Comparison of ENCODE assay signal across 17 cellular contexts in the genomic region with DNA sequence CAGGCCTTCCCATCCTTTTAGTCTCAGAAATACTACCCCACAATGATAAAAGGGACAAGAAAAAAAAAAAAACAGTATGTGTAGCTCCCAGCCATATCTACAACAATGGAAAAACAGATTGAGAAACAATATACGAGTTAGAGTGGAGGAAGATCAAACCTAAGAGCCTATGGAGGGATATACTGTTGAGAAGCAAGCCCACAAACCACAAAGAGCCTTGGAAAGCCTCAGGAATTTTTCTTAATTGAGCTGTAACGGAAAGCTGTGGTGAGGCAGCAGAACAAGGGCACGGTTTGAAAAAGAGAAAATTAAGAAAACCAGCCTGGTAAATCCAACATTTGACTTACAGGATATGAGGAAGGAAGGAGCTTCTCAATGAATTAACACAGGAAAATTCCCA. TPM values are rescaled to one million over a fixed set of nuclear protein-coding genes. Genes with fewer than 3 reads are reported as not detected.
A peak's percentile ranks its signal among the peaks of the same experiment; 100 is the strongest.
DNase-seq lines count a peak whose midpoint lies in the region; ATAC-seq, FAIRE-seq and TF ChIP-seq lines count a peak whose summit lies in the region.
"Had no signal": no experiment of that assay in that cellular context is flagged by ENCODE, and none has a peak within 500 bp of the region (broad histone marks: within the 10 kb centered on the region; RNA-seq: fewer than 3 reads in every experiment).

No MANE protein-coding gene starts in this region.

- CTCF ChIA-PET in activated CD8-positive, alpha-beta T cell treated with anti-CD3 and anti-CD28 coated beads for 36 hours (lab: Charles Lee) = interaction anchor here (1.5 kb wide), 1 partner anchor 186 kb away, joined by 3 read pairs; no protein-coding TSS in a partner anchor

- no peaks in the 10 kb centered on the region for H3K9me3 Mint-ChIP-seq in activated naive CD8-positive, alpha-beta T cell treated with anti-CD3 and anti-CD28 coated beads for 36 hours
- no peaks in the 10 kb centered on the region for H3K9me3 Mint-ChIP-seq in activated naive CD8-positive, alpha-beta T cell treated with anti-CD3 and anti-CD28 coated beads, Interleukin-2, amount 50 U/mL, for 24 hours
- no peaks in the 10 kb centered on the region for H3K9me3 Mint-ChIP-seq in activated CD8-positive, alpha-beta T cell treated with anti-CD3 and anti-CD28 coated beads for 36 hours
- H3K9me3 Mint-ChIP-seq: mesothelial cell of epicardium had no signal

- H3K9me3 ChIP-seq in fibroblast of lung (ENCODE audit: control insufficient read depth, insufficient read depth, low read depth, low read length) = no peaks in the 10 kb centered on the region
- H3K9me3 ChIP-seq: pancreas had no signal

- no peak for TF ChIP-seq CTCF in fibroblast of lung (conservative IDR thresholded peaks at IDR 0.05 in 1 of 2, IDR thresholded peaks at IDR 0.05 in 1 of 2; ENCODE audit: low read depth in 1 of 2, low read length in 2 of 2)
- TF ChIP-seq CTCF in activated CD8-positive, alpha-beta T cell treated with anti-CD3 and anti-CD28 coated beads for 36 hours (IDR thresholded peaks at IDR 0.05) = no peak

- no peak overlapping the region for H3K4me3 Mint-ChIP-seq in activated naive CD8-positive, alpha-beta T cell treated with anti-CD3 and anti-CD28 coated beads for 36 hours
- H3K4me3 Mint-ChIP-seq in activated naive CD8-positive, alpha-beta T cell treated with anti-CD3 and anti-CD28 coated beads, Interleukin-2, amount 50 U/mL, for 24 hours = no peak overlapping the region
- no peak overlapping the region for H3K4me3 Mint-ChIP-seq in activated CD8-positive, alpha-beta T cell treated with anti-CD3 and anti-CD28 coated beads for 36 hours
- H3K4me3 Mint-ChIP-seq: activated CD4-positive, alpha-beta T cell treated with anti-CD3 and anti-CD28 coated beads for 36 hours; mesothelial cell of epicardium had no signal

- no peaks in the 10 kb centered on the region for H3K27me3 Mint-ChIP-seq in activated naive CD8-positive, alpha-beta T cell treated with anti-CD3 and anti-CD28 coated beads for 36 hours
- H3K27me3 Mint-ChIP-seq in activated naive CD8-positive, alpha-beta T cell treated with anti-CD3 and anti-CD28 coated beads, Interleukin-2, amount 50 U/mL, for 24 hours = no peaks in the 10 kb centered on the region
- no peaks in the 10 kb centered on the region for H3K27me3 Mint-ChIP-seq in activated CD8-positive, alpha-beta T cell treated with anti-CD3 and anti-CD28 coated beads for 36 hours
- H3K27me3 Mint-ChIP-seq: activated CD4-positive, alpha-beta T cell treated with anti-CD3 and anti-CD28 coated beads for 36 hours had no signal

- no peaks in the 10 kb centered on the region for H4K20me1 ChIP-seq in fibroblast of lung (ENCODE audit: control insufficient read depth, extremely low read depth, insufficient read depth, low read length)

- H3K79me2 ChIP-seq in fibroblast of lung (ENCODE audit: control insufficient read depth, insufficient read depth, low read length) = peaks cover 25% of the 10 kb centered on the region

- no peak overlapping the region for H3K27ac ChIP-seq in fibroblast of lung (ENCODE audit: insufficient read depth, low read length)
- H3K27ac ChIP-seq: dorsolateral prefrontal cortex, pancreas had no signal

- no peak for DNase-seq in activated naive CD8-positive, alpha-beta T cell treated with anti-CD3 and anti-CD28 coated beads for 36 hours
- DNase-seq in activated naive CD8-positive, alpha-beta T cell treated with anti-CD3 and anti-CD28 coated beads, Interleukin-2, amount 50 U/mL, for 24 hours = no peak
- DNase-seq in SK-MEL-5 (ENCODE audit: low read depth, low spot score) (peak; percentile 66), fibroblast of lung (ENCODE audit: low read depth in 2 of 2) (peak; percentile 54 to 85), urothelium cell line (ENCODE audit: low spot score) (peak; percentile 24), cardiac septum (ENCODE audit: low spot score) (no peak), kidney tubule cell (ENCODE audit: low spot score) (no peak)
- no peak for DNase-seq in activated CD8-positive, alpha-beta T cell treated with anti-CD3 and anti-CD28 coated beads for 36 hours
- DNase-seq: activated CD4-positive, alpha-beta T cell treated with anti-CD3 and anti-CD28 coated beads for 36 hours; activated T-cell treated with anti-CD3 and anti-CD28 coated beads, Interleukin-2, amount 50 U/mL, for 1 hour; dorsolateral prefrontal cortex; NCI-H446; pancreas; substantia nigra had no signal

- intact Hi-C loops in activated CD8-positive, alpha-beta T cell treated with anti-CD3 and anti-CD28 coated beads for 36 hours (cut with micrococcal nuclease) = no loop called here
- intact Hi-C loops in cardiac septum (cut with DNase I) = no loop called here

- in situ Hi-C loops in SK-MEL-5 (cut with HindIII; ENCODE audit: low pct_unique_long_range_greater_than_20kb, low sequenced_read_pairs) = no loop called here

- no peaks in the 10 kb centered on the region for H3K27me3 ChIP-seq in fibroblast of lung (ENCODE audit: control insufficient read depth, insufficient read depth, low read length)
- H3K27me3 ChIP-seq: dorsolateral prefrontal cortex, pancreas had no signal

- H3K4me1 Mint-ChIP-seq in activated naive CD8-positive, alpha-beta T cell treated with anti-CD3 and anti-CD28 coated beads for 36 hours = peaks cover 39% of the 10 kb centered on the region
- peaks cover 36% of the 10 kb centered on the region for H3K4me1 Mint-ChIP-seq in activated naive CD8-positive, alpha-beta T cell treated with anti-CD3 and anti-CD28 coated beads, Interleukin-2, amount 50 U/mL, for 24 hours
- H3K4me1 Mint-ChIP-seq in activated CD8-positive, alpha-beta T cell treated with anti-CD3 and anti-CD28 coated beads for 36 hours (ENCODE audit: low read depth) = peaks cover 40% of the 10 kb centered on the region

- no peak overlapping the region for H3K9ac ChIP-seq in fibroblast of lung (ENCODE audit: insufficient read depth, low read length)

- no peak for ATAC-seq in activated naive CD8-positive, alpha-beta T cell treated with anti-CD3 and anti-CD28 coated beads, Interleukin-2, amount 50 U/mL, for 24 hours
- no peak for ATAC-seq in activated CD8-positive, alpha-beta T cell treated with anti-CD3 and anti-CD28 coated beads for 36 hours
- ATAC-seq: activated CD4-positive, alpha-beta T cell treated with anti-CD3 and anti-CD28 coated beads for 36 hours; pancreas had no signal

- no peaks in the 10 kb centered on the region for H3K36me3 ChIP-seq in fibroblast of lung (ENCODE audit: control insufficient read depth, insufficient read depth, low read length)

- H3K4me2 ChIP-seq in fibroblast of lung (ENCODE audit: extremely low read depth, insufficient read depth, low read length) = no peak overlapping the region

- peak overlapping the region; percentile 27 for H3K27ac Mint-ChIP-seq in activated naive CD8-positive, alpha-beta T cell treated with anti-CD3 and anti-CD28 coated beads for 36 hours
- no peak overlapping the region for H3K27ac Mint-ChIP-seq in activated naive CD8-positive, alpha-beta T cell treated with anti-CD3 and anti-CD28 coated beads, Interleukin-2, amount 50 U/mL, for 24 hours
- no peak overlapping the region for H3K27ac Mint-ChIP-seq in activated CD8-positive, alpha-beta T cell treated with anti-CD3 and anti-CD28 coated beads for 36 hours
- H3K27ac Mint-ChIP-seq: activated CD4-positive, alpha-beta T cell treated with anti-CD3 and anti-CD28 coated beads for 36 hours; mesothelial cell of epicardium had no signal

- FAIRE-seq in urothelium cell line (lab: Jason Lieb, UNC) = no peak
- FAIRE-seq: frontal cortex, islet of Langerhans, pancreas had no signal

- H3K4me1 ChIP-seq in fibroblast of lung (ENCODE audit: control insufficient read depth, extremely low read depth, insufficient read depth, low read length) = peaks cover 4% of the 10 kb centered on the region
- H3K4me1 ChIP-seq: pancreas had no signal

- POLR2A ChIA-PET in activated CD8-positive, alpha-beta T cell treated with anti-CD3 and anti-CD28 coated beads for 36 hours (lab: Charles Lee) = interaction anchor here (1.3 kb wide), 1 partner anchor 17 kb away, joined by 4 read pairs; no protein-coding TSS in a partner anchor

- no peak overlapping the region for H3K4me3 ChIP-seq in fibroblast of lung (replicated peaks in 1 of 4; ENCODE audit: control extremely low read depth in 1 of 4, insufficient read depth in 1 of 4, low read depth in 3 of 4, low read length in 4 of 4)
- H3K4me3 ChIP-seq: dorsolateral prefrontal cortex, pancreas had no signal

- H3K36me3 Mint-ChIP-seq in activated naive CD8-positive, alpha-beta T cell treated with anti-CD3 and anti-CD28 coated beads for 36 hours = peaks cover 37% of the 10 kb centered on the region
- peaks cover 48% of the 10 kb centered on the region for H3K36me3 Mint-ChIP-seq in activated naive CD8-positive, alpha-beta T cell treated with anti-CD3 and anti-CD28 coated beads, Interleukin-2, amount 50 U/mL, for 24 hours (ENCODE audit: low read depth)
- peaks cover 48% of the 10 kb centered on the region for H3K36me3 Mint-ChIP-seq in activated CD8-positive, alpha-beta T cell treated with anti-CD3 and anti-CD28 coated beads for 36 hours (ENCODE audit: low read depth)

- no peak overlapping the region for H2AFZ ChIP-seq in fibroblast of lung (ENCODE audit: low read length)

RNA-seq across cellular contexts. Expression of a gene that starts 21.4 kb away (rescaled TPM):
- 10 to 100 TPM; 47.4 to 49.0 TPM for total RNA-seq in activated naive CD8-positive, alpha-beta T cell treated with anti-CD3 and anti-CD28 coated beads for 36 hours
- 26.0 and 34.8 TPM in 2 replicates for total RNA-seq in SK-MEL-5 (2014; rRNA removed; shearing (Covaris generic))
- 33.7 and 36.1 TPM in 2 replicates for polyA plus RNA-seq in SK-MEL-5 (2015; cell fraction: cytosol; rRNA removed)
- polyA plus RNA-seq in SK-MEL-5 (2015; cell fraction: nucleus; rRNA removed) = 89.7 and 100 TPM in 2 replicates
- 21.3 and 23.9 TPM in 2 replicates for total RNA-seq in fibroblast of lung
- 54.5 and 56.0 TPM in 2 replicates for polyA plus RNA-seq in fibroblast of lung
- 39.3 and 45.3 TPM in 2 replicates for polyA plus RNA-seq in fibroblast of lung (2012)
- polyA minus RNA-seq in fibroblast of lung (ENCODE audit: low replicate concordance) = 85.4 and 87.8 TPM in 2 replicates
- 10 to 100 TPM; 46.6 to 47.4 TPM for total RNA-seq in activated CD8-positive, alpha-beta T cell treated with anti-CD3 and anti-CD28 coated beads for 36 hours
- total RNA-seq in cardiac septum = 94.7 TPM

Comparison
In these comparisons a context has a peak if more than half of its experiments do, and no peak if none do; other contexts are left out.
1. DNase-seq: peak in SK-MEL-5 (single experiment), fibroblast of lung (2 of 2) and urothelium cell line (single experiment); none in activated naive CD8-positive, alpha-beta T cell treated with anti-CD3 and anti-CD28 coated beads for 36 hours (single experiment), activated naive CD8-positive, alpha-beta T cell treated with anti-CD3 and anti-CD28 coated beads, Interleukin-2, amount 50 U/mL, for 24 hours (single experiment), activated CD8-positive, alpha-beta T cell treated with anti-CD3 and anti-CD28 coated beads for 36 hours (single experiment), cardiac septum (single experiment) and kidney tubule cell (single experiment).